In the genomic region with DNA sequence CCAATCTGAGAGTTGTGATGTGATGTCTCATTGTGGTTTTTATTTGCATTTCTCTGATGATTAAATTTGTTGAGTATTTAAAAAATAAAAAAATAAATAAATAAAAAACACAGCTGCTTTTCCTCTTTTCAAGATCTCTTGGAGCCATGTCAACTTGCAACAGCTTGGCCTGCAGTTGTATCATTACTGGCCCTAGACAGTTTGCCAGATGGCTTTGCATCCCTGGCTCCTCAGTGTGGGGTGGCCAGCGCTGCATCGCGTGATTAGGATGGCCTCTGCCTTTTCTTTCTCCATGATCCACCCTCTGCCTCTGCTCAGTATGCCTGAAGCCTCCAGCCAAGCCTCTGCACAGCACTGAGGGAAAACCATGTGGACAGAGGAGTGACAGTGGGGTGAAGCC, we compare ENCODE assay signal across 17 cellular contexts.
A peak's percentile ranks its signal among the peaks of the same experiment; 100 is the strongest.
DNase-seq lines count a peak whose midpoint lies in the region; ATAC-seq and TF ChIP-seq lines count a peak whose summit lies in the region.
"Had no signal": no experiment of that assay in that cellular context is flagged by ENCODE, and none has a peak within 500 bp of the region (broad histone marks: within the 10 kb centered on the region; RNA-seq: fewer than 3 reads in every experiment).

No MANE protein-coding gene starts in this region.

- H3K36me3 ChIP-seq in right lobe of liver (no peaks in the 10 kb centered on the region), aorta (ENCODE audit: control insufficient read depth in 1 of 2, insufficient read depth in 2 of 2, low read length in 1 of 2) (no peaks in the 10 kb centered on the region)
- H3K36me3 ChIP-seq: suprapubic skin had no signal

- 14% methylated on average over 3 of the region's 3 CpGs for WGBS in right lobe of liver (ENCODE audit: insufficient coverage, low coverage, low lambda C conversion rate, missing lambda C conversion rate)
- WGBS in aorta, 2 donors, result 56 to 59% methylated on average over 3 of the region's 3 CpGs

- H3K4me1 ChIP-seq in right lobe of liver, result peaks cover 0 to 21% (median 7%) of the 10 kb centered on the region in 4 donors
- H3K4me1 ChIP-seq in aorta (ENCODE audit: control insufficient read depth in 1 of 2, insufficient read depth in 2 of 2, low read length in 2 of 2), result no peaks in the 10 kb centered on the region
- H3K4me1 ChIP-seq: suprapubic skin had no signal

- no peak overlapping the region for H3K4me3 ChIP-seq in right lobe of liver
- no peak overlapping the region for H3K4me3 ChIP-seq in aorta (ENCODE audit: low read length in 2 of 2)
- H3K4me3 ChIP-seq: suprapubic skin had no signal

- intact Hi-C loops in Right ventricle myocardium inferior (cut with DNase I), result no loop called here
- intact Hi-C loops in cardiac septum (cut with DNase I), result no loop called here
- intact Hi-C loops in right lobe of liver (cut with DNase I), result no loop called here
- intact Hi-C loops in aorta (cut with DNase I), result no loop called here

- DNase-seq in Right ventricle myocardium inferior (ENCODE audit: missing footprints), result peak; percentile 80
- DNase-seq in cardiac septum (ENCODE audit: low spot score), result no peak
- DNase-seq in fibroblast of gingiva (ENCODE audit: low read depth), result peak; percentile 95
- DNase-seq in right lobe of liver, result peak in 1 of 3 donors; percentile 65
- DNase-seq in aorta, result peak in 1 of 2 donors; percentile 53
- DNase-seq in UCSD-AML1 (lab: John Stamatoyannopoulos, UW; ENCODE audit: unreplicated experiment), result no peak
- DNase-seq in germinal center (ENCODE audit: low spot score), result no peak
- DNase-seq: activated CD8-positive, alpha-beta T cell treated with anti-CD3 and anti-CD28 coated beads, Interleukin-2, amount 10 ng/mL, durations not matched to agents 7 days and 5 days; amniotic stem cell; CD8-positive, alpha-beta memory T cell; left colon; naive thymus-derived CD4-positive, alpha-beta T cell; NCI-H2081; NCI-H526 treated with DMSO at 0.1 percent for 48 hours had no signal

- ATAC-seq in Right ventricle myocardium inferior (peak; percentile 94), right lobe of liver (peak; percentile 20 to 59 (median 46)), aorta (ENCODE audit: low FRiP score) (peak; percentile 84), GM19351 (IDR thresholded peaks at IDR 0.05; ENCODE audit: unreplicated experiment) (no peak)
- ATAC-seq: activated CD8-positive, alpha-beta T cell treated with anti-CD3 and anti-CD28 coated beads, Interleukin-2, amount 10 ng/mL, durations not matched to agents 7 days and 5 days; HCT116; left colon; naive thymus-derived CD4-positive, alpha-beta T cell had no signal

- TF ChIP-seq POLR2A in right lobe of liver (IDR thresholded peaks at IDR 0.05), result no peak

- H3K9me3 ChIP-seq in right lobe of liver, result no peaks in the 10 kb centered on the region
- H3K9me3 ChIP-seq in aorta (ENCODE audit: control insufficient read depth, low read length), result peaks cover 2% of the 10 kb centered on the region
- H3K9me3 ChIP-seq: suprapubic skin had no signal

- no peak overlapping the region for H3K27ac ChIP-seq in right lobe of liver
- H3K27ac ChIP-seq in aorta (ENCODE audit: low read depth in 1 of 2, low read length in 2 of 2), result no peak overlapping the region
- H3K27ac ChIP-seq: suprapubic skin had no signal

- no peak for TF ChIP-seq CTCF in right lobe of liver (IDR thresholded peaks at IDR 0.05)

- no peaks in the 10 kb centered on the region for H3K27me3 ChIP-seq in right lobe of liver
- no peaks in the 10 kb centered on the region for H3K27me3 ChIP-seq in aorta (ENCODE audit: control insufficient read depth in 1 of 2, insufficient read depth in 2 of 2, low read length in 1 of 2)
- H3K27me3 ChIP-seq: suprapubic skin had no signal

Comparison
In these comparisons a context has a peak if more than half of its experiments do, and no peak if none do; other contexts are left out.
1. DNase-seq: peak in Right ventricle myocardium inferior (single experiment) and fibroblast of gingiva (single experiment); none in cardiac septum (single experiment), UCSD-AML1 (single experiment) and germinal center (single experiment).